15 cellular contexts compared by ENCODE assay signal in the genomic region with DNA sequence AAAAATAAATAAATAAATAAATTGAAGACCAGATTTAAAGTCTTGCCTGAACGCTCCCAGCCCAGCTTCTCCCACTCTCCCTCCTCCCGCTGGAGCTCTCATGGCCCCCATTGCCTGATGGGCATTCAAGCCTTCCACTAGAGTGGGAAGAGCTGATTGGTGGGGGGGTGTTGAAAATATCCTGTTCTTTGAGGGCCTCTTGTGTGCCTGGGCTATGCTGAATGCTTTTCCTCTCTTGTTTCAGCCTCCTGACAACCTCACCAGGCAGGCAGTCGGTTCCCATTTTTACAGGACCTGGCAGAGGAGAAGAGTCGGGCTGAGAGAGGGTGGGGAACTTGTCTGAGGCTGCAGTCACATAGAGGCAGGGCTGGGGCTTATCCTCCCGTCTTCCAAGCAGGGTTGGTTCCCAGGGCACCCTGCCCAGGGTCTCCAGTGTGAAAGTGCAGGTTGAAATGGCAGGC. TPM values are rescaled to one million over a fixed set of nuclear protein-coding genes. Genes with fewer than 3 reads are reported as not detected.
A peak's percentile ranks its signal among the peaks of the same experiment; 100 is the strongest.
DNase-seq lines count a peak whose midpoint lies in the region; ATAC-seq, FAIRE-seq and TF ChIP-seq lines count a peak whose summit lies in the region.
"Had no signal": no experiment of that assay in that cellular context is flagged by ENCODE, and none has a peak within 500 bp of the region (broad histone marks: within the 10 kb centered on the region; RNA-seq: fewer than 3 reads in every experiment).

No MANE protein-coding gene starts in this region.

- POLR2A ChIA-PET in WTC11 (lab: Charles Lee): interaction anchor here (0.6 to 2.6 kb wide), 3 partner anchors 9 to 119 kb away, joined by 3 to 18 read pairs (median 4); a partner anchor contains a TSS

- H3K4me3 Mint-ChIP-seq in activated T-cell treated with anti-CD3 and anti-CD28 coated beads, Interleukin-2, amount 50 U/mL, for 24 hours: no peak overlapping the region
- no peak overlapping the region for H3K4me3 Mint-ChIP-seq in activated T-cell treated with anti-CD3 and anti-CD28 coated beads, Interleukin-2, amount 50 U/mL, for 4 hours
- no peak overlapping the region for H3K4me3 Mint-ChIP-seq in WTC11
- H3K4me3 Mint-ChIP-seq: activated T-helper 1 cell treated with anti-CD3 and anti-CD28 coated beads, Interleukin-12 subunit alpha, Interleukin-12 subunit beta, Interleukin-2, Interleukin-4 antibody, amounts not matched to agents 30 ng/mL and 10 ng/mL and 1 ng/mL, durations not matched to agents 14 hours and 24 hours and 36 hours; T-cell had no signal

- H3K27ac ChIP-seq in thyroid gland (peak overlapping the region; percentile 40 to 44 (median 40)), ascending aorta (no peak overlapping the region)
- H3K27ac ChIP-seq: neutrophil, testis had no signal

- no peak for ATAC-seq in activated T-cell treated with anti-CD3 and anti-CD28 coated beads, Interleukin-2, amount 50 U/mL, for 4 hours
- ATAC-seq in WTC11 (no peak), left lobe of liver (peak; percentile 35), mucosa of descending colon (no peak)
- ATAC-seq: HCT116, T-cell had no signal

- H3K9me3 Mint-ChIP-seq in activated T-cell treated with anti-CD3 and anti-CD28 coated beads, Interleukin-2, amount 50 U/mL, for 24 hours: no peaks in the 10 kb centered on the region
- H3K9me3 Mint-ChIP-seq in activated T-cell treated with anti-CD3 and anti-CD28 coated beads, Interleukin-2, amount 50 U/mL, for 4 hours: no peaks in the 10 kb centered on the region
- H3K9me3 Mint-ChIP-seq in WTC11: peaks cover 4% of the 10 kb centered on the region; the same call in 1 of the 2 replicates
- H3K9me3 Mint-ChIP-seq: activated T-helper 1 cell treated with anti-CD3 and anti-CD28 coated beads, Interleukin-12 subunit alpha, Interleukin-12 subunit beta, Interleukin-2, Interleukin-4 antibody, amounts not matched to agents 30 ng/mL and 10 ng/mL and 1 ng/mL, durations not matched to agents 14 hours and 24 hours and 36 hours; T-cell had no signal

- H3K9me3 ChIP-seq in thyroid gland: no peaks in the 10 kb centered on the region
- no peaks in the 10 kb centered on the region for H3K9me3 ChIP-seq in mucosa of descending colon
- no peaks in the 10 kb centered on the region for H3K9me3 ChIP-seq in ascending aorta
- H3K9me3 ChIP-seq: neutrophil, testis had no signal

- TF ChIP-seq CTCF in WTC11 (IDR thresholded peaks at IDR 0.05) (no peak), thyroid gland (IDR thresholded peaks at IDR 0.05) (no peak), mucosa of descending colon (IDR thresholded peaks at IDR 0.05) (no peak), ascending aorta (IDR thresholded peaks at IDR 0.05) (no peak)

- H3K27me3 ChIP-seq in thyroid gland: no peaks in the 10 kb centered on the region
- H3K27me3 ChIP-seq in ascending aorta: no peaks in the 10 kb centered on the region
- H3K27me3 ChIP-seq: neutrophil, testis had no signal

- no peak overlapping the region for H3K4me3 ChIP-seq in thyroid gland (replicated peaks in 1 of 3)
- H3K4me3 ChIP-seq in mucosa of descending colon: no peak overlapping the region
- no peak overlapping the region for H3K4me3 ChIP-seq in ascending aorta
- H3K4me3 ChIP-seq: testis had no signal

- no peaks in the 10 kb centered on the region for H3K36me3 Mint-ChIP-seq in activated T-cell treated with anti-CD3 and anti-CD28 coated beads, Interleukin-2, amount 50 U/mL, for 24 hours (ENCODE audit: low read depth)
- no peaks in the 10 kb centered on the region for H3K36me3 Mint-ChIP-seq in activated T-cell treated with anti-CD3 and anti-CD28 coated beads, Interleukin-2, amount 50 U/mL, for 4 hours (ENCODE audit: insufficient read depth)
- H3K36me3 Mint-ChIP-seq in WTC11: peaks cover 4% of the 10 kb centered on the region; the same call in 1 of the 2 replicates
- H3K36me3 Mint-ChIP-seq: T-cell had no signal

- DNase-seq in activated T-cell treated with anti-CD3 and anti-CD28 coated beads, Interleukin-2, amount 50 U/mL, for 24 hours: peak; percentile 25
- DNase-seq in activated T-cell treated with anti-CD3 and anti-CD28 coated beads, Interleukin-2, amount 50 U/mL, for 4 hours: no peak
- DNase-seq in WTC11 (ENCODE audit: low spot score) (no peak), left lobe of liver (ENCODE audit: low spot score) (no peak), thyroid gland (peak; percentile 85 to 88), GM19239 (ENCODE audit: insufficient read length, low spot score) (no peak), mucosa of descending colon (no peak), ascending aorta (ENCODE audit: low spot score in 2 of 2) (no peak)
- DNase-seq: kidney glomerular epithelial cell, T-cell, testis had no signal

- CTCF ChIA-PET in WTC11 (lab: Charles Lee): interaction anchor here (0.7 to 1.2 kb wide), 4 partner anchors 24 to 83 kb away, joined by 3 to 5 read pairs (median 3); a partner anchor contains a TSS

- intact Hi-C loops in thyroid gland (cut with DNase I) (no loop called here), mucosa of descending colon (cut with DNase I, micrococcal nuclease) (no loop called here), ascending aorta (cut with DNase I) (no loop called here)

- H3K36me3 ChIP-seq in thyroid gland (no peaks in the 10 kb centered on the region), mucosa of descending colon (ENCODE audit: low read depth) (no peaks in the 10 kb centered on the region), ascending aorta (no peaks in the 10 kb centered on the region)
- H3K36me3 ChIP-seq: neutrophil had no signal

- WGBS in thyroid gland, 2 donors: 12 to 13% methylated on average over 5 of the region's 5 CpGs

- H3K27ac Mint-ChIP-seq in activated T-cell treated with anti-CD3 and anti-CD28 coated beads, Interleukin-2, amount 50 U/mL, for 24 hours: no peak overlapping the region
- H3K27ac Mint-ChIP-seq in WTC11: peak overlapping the region; percentile 55
- H3K27ac Mint-ChIP-seq: activated T-helper 1 cell treated with anti-CD3 and anti-CD28 coated beads, Interleukin-12 subunit alpha, Interleukin-12 subunit beta, Interleukin-2, Interleukin-4 antibody, amounts not matched to agents 30 ng/mL and 10 ng/mL and 1 ng/mL, durations not matched to agents 14 hours and 24 hours and 36 hours had no signal

- peaks cover 39% of the 10 kb centered on the region for H3K4me1 Mint-ChIP-seq in activated T-cell treated with anti-CD3 and anti-CD28 coated beads, Interleukin-2, amount 50 U/mL, for 24 hours (ENCODE audit: low read depth)
- H3K4me1 Mint-ChIP-seq in activated T-cell treated with anti-CD3 and anti-CD28 coated beads, Interleukin-2, amount 50 U/mL, for 4 hours (ENCODE audit: low read depth): peaks cover 21% of the 10 kb centered on the region
- H3K4me1 Mint-ChIP-seq in WTC11: peaks cover 68% of the 10 kb centered on the region

- no peaks in the 10 kb centered on the region for H3K27me3 Mint-ChIP-seq in activated T-cell treated with anti-CD3 and anti-CD28 coated beads, Interleukin-2, amount 50 U/mL, for 24 hours
- H3K27me3 Mint-ChIP-seq in activated T-cell treated with anti-CD3 and anti-CD28 coated beads, Interleukin-2, amount 50 U/mL, for 4 hours (ENCODE audit: low read depth): no peaks in the 10 kb centered on the region
- peaks cover 5% of the 10 kb centered on the region for H3K27me3 Mint-ChIP-seq in WTC11 (ENCODE audit: low read depth)
- H3K27me3 Mint-ChIP-seq: T-cell had no signal

- H3K4me1 ChIP-seq in thyroid gland: peaks cover 13 to 25% of the 10 kb centered on the region in 2 donors
- H3K4me1 ChIP-seq in mucosa of descending colon (ENCODE audit: low read depth): no peaks in the 10 kb centered on the region
- peaks cover 0 to 3% of the 10 kb centered on the region in 2 donors for H3K4me1 ChIP-seq in ascending aorta

- FAIRE-seq in GM19239 (lab: Jason Lieb, UNC): no peak
- FAIRE-seq: D721Med had no signal

- TF ChIP-seq POLR2A in thyroid gland (IDR thresholded peaks at IDR 0.05): no peak

TF ChIP-seq in WTC11, 78 proteins besides CTCF, POLR2A, EP300 and RAD21 (continues in another document):
- TF ChIP-seq NFE2L1 (CRISPR knock-in tag; IDR thresholded peaks at IDR 0.05): no peak
- no peak for TF ChIP-seq ZNF423 (CRISPR knock-in tag; IDR thresholded peaks at IDR 0.05)
- TF ChIP-seq FOXK1 (CRISPR knock-in tag; IDR thresholded peaks at IDR 0.05): no peak
- TF ChIP-seq TP53 (CRISPR knock-in tag; IDR thresholded peaks at IDR 0.05): no peak
- TF ChIP-seq, protein P1, sequence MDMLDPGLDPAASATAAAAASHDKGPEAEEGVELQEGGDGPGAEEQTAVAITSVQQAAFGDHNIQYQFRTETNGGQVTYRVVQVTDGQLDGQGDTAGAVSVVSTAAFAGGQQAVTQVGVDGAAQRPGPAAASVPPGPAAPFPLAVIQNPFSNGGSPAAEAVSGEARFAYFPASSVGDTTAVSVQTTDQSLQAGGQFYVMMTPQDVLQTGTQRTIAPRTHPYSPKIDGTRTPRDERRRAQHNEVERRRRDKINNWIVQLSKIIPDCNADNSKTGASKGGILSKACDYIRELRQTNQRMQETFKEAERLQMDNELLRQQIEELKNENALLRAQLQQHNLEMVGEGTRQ (CRISPR knock-in tag; IDR thresholded peaks at IDR 0.05): no peak
- TF ChIP-seq, protein P2, sequence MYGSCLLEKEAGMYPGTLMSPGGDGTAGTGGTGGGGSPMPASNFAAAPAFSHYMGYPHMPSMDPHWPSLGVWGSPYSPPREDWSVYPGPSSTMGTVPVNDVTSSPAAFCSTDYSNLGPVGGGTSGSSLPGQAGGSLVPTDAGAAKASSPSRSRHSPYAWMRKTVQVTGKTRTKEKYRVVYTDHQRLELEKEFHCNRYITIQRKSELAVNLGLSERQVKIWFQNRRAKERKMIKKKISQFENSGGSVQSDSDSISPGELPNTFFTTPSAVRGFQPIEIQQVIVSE (CRISPR knock-in tag; IDR thresholded peaks at IDR 0.05; ENCODE audit: borderline replicate concordance): no peak
- TF ChIP-seq, protein P3, sequence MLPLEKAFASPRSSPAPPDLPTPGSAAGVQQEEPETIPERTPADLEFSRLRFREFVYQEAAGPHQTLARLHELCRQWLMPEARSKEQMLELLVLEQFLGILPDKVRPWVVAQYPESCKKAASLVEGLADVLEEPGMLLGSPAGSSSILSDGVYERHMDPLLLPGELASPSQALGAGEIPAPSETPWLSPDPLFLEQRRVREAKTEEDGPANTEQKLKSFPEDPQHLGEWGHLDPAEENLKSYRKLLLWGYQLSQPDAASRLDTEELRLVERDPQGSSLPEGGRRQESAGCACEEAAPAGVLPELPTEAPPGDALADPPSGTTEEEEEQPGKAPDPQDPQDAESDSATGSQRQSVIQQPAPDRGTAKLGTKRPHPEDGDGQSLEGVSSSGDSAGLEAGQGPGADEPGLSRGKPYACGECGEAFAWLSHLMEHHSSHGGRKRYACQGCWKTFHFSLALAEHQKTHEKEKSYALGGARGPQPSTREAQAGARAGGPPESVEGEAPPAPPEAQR (CRISPR knock-in tag; IDR thresholded peaks at IDR 0.05): no peak
- TF ChIP-seq ZNF396 (CRISPR knock-in tag; IDR thresholded peaks at IDR 0.05; ENCODE audit: borderline replicate concordance): no peak

RNA-seq across cellular contexts. Expression of a gene that starts 59.2 kb away (rescaled TPM):
- 10 to 100 TPM; 36.2 to 39.1 (median 37.5) TPM for total RNA-seq in activated T-cell treated with anti-CD3 and anti-CD28 coated beads, Interleukin-2, amount 50 U/mL, for 4 hours
- total RNA-seq in WTC11 (2021) (98.8 to 115 TPM (median 105 TPM) in 3 replicates), left lobe of liver (21.7 TPM), thyroid gland (10 to 100 TPM; 15.4 to 23.0 (median 18.2) TPM), mucosa of descending colon (10 to 100 TPM; 77.8 to 85.1 (median 82.0) TPM), ascending aorta (51.0 TPM)

Comparison
In these comparisons a context has a peak if more than half of its experiments do, and no peak if none do; other contexts are left out.
1. DNase-seq: peak in activated T-cell treated with anti-CD3 and anti-CD28 coated beads, Interleukin-2, amount 50 U/mL, for 24 hours (single experiment) and thyroid gland (2 of 2); none in activated T-cell treated with anti-CD3 and anti-CD28 coated beads, Interleukin-2, amount 50 U/mL, for 4 hours (single experiment), WTC11 (single experiment), left lobe of liver (single experiment), GM19239 (single experiment), mucosa of descending colon (0 of 3) and ascending aorta (0 of 2).
2. H3K27ac ChIP-seq: peak in thyroid gland (3 of 3); none in ascending aorta (0 of 2).